Comparison of ENCODE assay signal across 12 cellular contexts in the genomic region with DNA sequence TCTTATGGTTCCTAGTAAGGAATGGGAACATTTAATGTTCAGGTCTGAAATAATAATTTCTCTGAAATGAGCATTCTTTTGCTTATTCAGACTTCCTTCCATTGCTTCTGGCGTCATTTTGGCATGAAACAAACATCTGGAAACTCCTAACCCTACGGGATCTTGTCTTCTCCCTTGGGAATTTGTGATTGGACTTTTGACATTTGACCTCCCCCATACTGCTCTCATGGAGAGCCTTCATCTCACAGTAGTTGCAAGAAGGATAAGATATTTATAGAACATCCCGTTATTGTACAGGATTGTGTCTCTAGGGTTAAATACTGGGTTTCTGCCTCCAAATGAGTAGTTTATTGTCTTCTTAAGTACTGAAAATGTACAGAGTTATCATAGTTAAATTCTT.
A peak's percentile ranks its signal among the peaks of the same experiment; 100 is the strongest.
DNase-seq lines count a peak whose midpoint lies in the region; ATAC-seq and TF ChIP-seq lines count a peak whose summit lies in the region.
"Had no signal": no experiment of that assay in that cellular context is flagged by ENCODE, and none has a peak within 500 bp of the region (broad histone marks: within the 10 kb centered on the region; RNA-seq: fewer than 3 reads in every experiment).

No MANE protein-coding gene starts in this region.

- intact Hi-C loops in Right ventricle myocardium inferior (cut with DNase I) = no loop called here
- intact Hi-C loops in left cardiac atrium (cut with DNase I) = no loop called here

- H3K27me3 Mint-ChIP-seq in nephron progenitor cell (ENCODE audit: low read depth, poor library complexity) = peaks cover 5% of the 10 kb centered on the region

- DNase-seq in Right ventricle myocardium inferior (ENCODE audit: missing footprints) (no peak), left cardiac atrium (no peak), Karpas-422 (no peak), fibroblast of mammary gland (ENCODE audit: low read depth) (peak; percentile 49), nephron progenitor cell (no peak), NCI-H524 (lab: John Stamatoyannopoulos, UW) (no peak), SK-N-DZ (ENCODE audit: low spot score) (no peak)
- DNase-seq: 8988T; CD4-positive, CD25-positive, alpha-beta regulatory T cell; GF-D8 had no signal

- no peaks in the 10 kb centered on the region for H3K9me3 Mint-ChIP-seq in nephron progenitor cell
- H3K9me3 Mint-ChIP-seq: CD4-positive, CD25-positive, alpha-beta regulatory T cell had no signal

- no peak overlapping the region for H3K9ac ChIP-seq in Karpas-422 (ENCODE audit: low read length)
- H3K9ac ChIP-seq: BLaER1 had no signal

- peaks cover 17% of the 10 kb centered on the region for H3K4me1 Mint-ChIP-seq in nephron progenitor cell
- H3K4me1 Mint-ChIP-seq: CD4-positive, CD25-positive, alpha-beta regulatory T cell had no signal

- no peaks in the 10 kb centered on the region for H3K79me2 ChIP-seq in Karpas-422 (ENCODE audit: low read length)

- peaks cover 44% of the 10 kb centered on the region for H3K4me1 ChIP-seq in Karpas-422 (ENCODE audit: low read length)
- H3K4me1 ChIP-seq: BLaER1 had no signal

- no peak overlapping the region for H3K4me2 ChIP-seq in Karpas-422 (ENCODE audit: low read depth, low read length, poor library complexity, severe bottlenecking)
- H3K4me2 ChIP-seq: BLaER1 had no signal

- H4K20me1 ChIP-seq in Karpas-422 (ENCODE audit: insufficient read depth, low read depth, low read length) = no peaks in the 10 kb centered on the region
- H4K20me1 ChIP-seq: BLaER1 had no signal

- peak overlapping the region; percentile 63; the same call in 1 of the 2 replicates for H2AFZ ChIP-seq in Karpas-422 (ENCODE audit: low read length)

- H3K36me3 Mint-ChIP-seq in nephron progenitor cell (ENCODE audit: low read depth) = no peaks in the 10 kb centered on the region
- H3K36me3 Mint-ChIP-seq: CD4-positive, CD25-positive, alpha-beta regulatory T cell had no signal

- H3K27ac Mint-ChIP-seq in nephron progenitor cell = peak overlapping the region; percentile 13
- H3K27ac Mint-ChIP-seq: CD4-positive, CD25-positive, alpha-beta regulatory T cell had no signal

- H3K4me3 ChIP-seq in Karpas-422 (ENCODE audit: low read length) = no peak overlapping the region
- no peak overlapping the region for H3K4me3 ChIP-seq in fibroblast of mammary gland (ENCODE audit: control insufficient read depth, low read depth, low read length)
- H3K4me3 ChIP-seq: BLaER1 had no signal

- H3K9me2 ChIP-seq in Karpas-422 (replicated peaks; ENCODE audit: insufficient read depth, low read length) = no peaks in the 10 kb centered on the region

- no peaks in the 10 kb centered on the region for H3K27me3 ChIP-seq in Karpas-422 (ENCODE audit: low read length)
- H3K27me3 ChIP-seq: BLaER1 had no signal

- TF ChIP-seq CTCF in fibroblast of mammary gland (conservative IDR thresholded peaks at IDR 0.05; ENCODE audit: control insufficient read depth, insufficient read depth, low read depth, low read length) (no peak), nephron progenitor cell (IDR thresholded peaks at IDR 0.05) (no peak)

- ATAC-seq in Right ventricle myocardium inferior (peak; percentile 46), left cardiac atrium (no peak)
- ATAC-seq: HCT116 had no signal

- H3K9me3 ChIP-seq in Karpas-422 (ENCODE audit: low read length) = no peaks in the 10 kb centered on the region
- H3K9me3 ChIP-seq: BLaER1 had no signal

- H3K4me3 Mint-ChIP-seq in nephron progenitor cell = no peak overlapping the region
- H3K4me3 Mint-ChIP-seq: CD4-positive, CD25-positive, alpha-beta regulatory T cell had no signal

- peak overlapping the region; percentile 37; the same call in 1 of the 2 replicates for H3K27ac ChIP-seq in Karpas-422 (ENCODE audit: low read length)
- H3K27ac ChIP-seq: BLaER1 had no signal

- no peaks in the 10 kb centered on the region for H3K36me3 ChIP-seq in Karpas-422 (ENCODE audit: insufficient read depth, low read length)
- H3K36me3 ChIP-seq: BLaER1 had no signal
